Comparison of ENCODE assay signal across 19 cellular contexts in genomic region chr2:8656811-8657210, GRCh38. TPM values are rescaled to one million over a fixed set of nuclear protein-coding genes. Genes with fewer than 3 reads are reported as not detected.
DNase-seq lines count a peak whose midpoint lies in the region; ATAC-seq, FAIRE-seq and TF ChIP-seq lines count a peak whose summit lies in the region.
"Had no signal": no experiment of that assay in that cellular context is flagged by ENCODE, and none has a peak within 500 bp of the region (broad histone marks: within the 10 kb centered on the region; RNA-seq: fewer than 3 reads in every experiment).

No MANE protein-coding gene starts in this region.

- no peak for DNase-seq in stimulated activated naive CD8-positive, alpha-beta T cell treated with anti-CD3 and anti-CD28 coated beads, Interleukin-15, amount 100 ng/mL, for 72 hours
- DNase-seq in kidney (peak; percentile 6), thyroid gland (no peak), GOT3 (lab: John Stamatoyannopoulos, UW) (no peak), UCSD-AML1 (lab: John Stamatoyannopoulos, UW; ENCODE audit: unreplicated experiment) (no peak)
- DNase-seq: AML-193; CD4-positive, CD25-positive, alpha-beta regulatory T cell; COR-L47; NCI-H1105 treated with DMSO at 0.1 percent for 48 hours; NCI-H1694; NCI-H2107; NCI-H226; NCI-H524; NCI-H82 had no signal

- intact Hi-C loops in kidney (cut with DNase I) (no loop called here), thyroid gland (cut with DNase I) (no loop called here)

- H3K27ac ChIP-seq in OCI-LY3 (ENCODE audit: low read length) (peak overlapping the region; percentile 63), kidney (ENCODE audit: low read depth in 2 of 2, low read length in 2 of 2) (peak overlapping the region in 1 of 2 donors; percentile 49), thyroid gland (peak overlapping the region; percentile 55 to 71 (median 63))

- H3K36me3 Mint-ChIP-seq in stimulated activated naive CD8-positive, alpha-beta T cell treated with anti-CD3 and anti-CD28 coated beads, Interleukin-15, Interleukin-2, amounts not matched to agents 100 ng/mL and 50 ng/mL, for 24 hours (ENCODE audit: low read depth), result no peaks in the 10 kb centered on the region
- H3K36me3 Mint-ChIP-seq: CD4-positive, CD25-positive, alpha-beta regulatory T cell had no signal

- H3K27me3 ChIP-seq in OCI-LY3 (ENCODE audit: low read depth, low read length) (no peaks in the 10 kb centered on the region), thyroid gland (no peaks in the 10 kb centered on the region)

- peak overlapping the region; percentile 4; the same call in 1 of the 2 replicates for H3K4me3 ChIP-seq in OCI-LY3 (ENCODE audit: low read length)
- no peak overlapping the region for H3K4me3 ChIP-seq in kidney (ENCODE audit: low read length in 2 of 2)
- H3K4me3 ChIP-seq in thyroid gland (replicated peaks in 1 of 3), result no peak overlapping the region
- H3K4me3 ChIP-seq: HAP-1 had no signal

- peak overlapping the region; percentile 68 for H3K4me2 ChIP-seq in OCI-LY3 (ENCODE audit: low read length)

- peaks cover 32% of the 10 kb centered on the region for H3K27me3 Mint-ChIP-seq in stimulated activated naive CD8-positive, alpha-beta T cell treated with anti-CD3 and anti-CD28 coated beads, Interleukin-15, Interleukin-2, amounts not matched to agents 100 ng/mL and 50 ng/mL, for 24 hours
- peaks cover 55% of the 10 kb centered on the region for H3K27me3 Mint-ChIP-seq in stimulated activated naive CD8-positive, alpha-beta T cell treated with anti-CD3 and anti-CD28 coated beads, Interleukin-15, amount 100 ng/mL, for 72 hours

- no peak for ATAC-seq in stimulated activated naive CD8-positive, alpha-beta T cell treated with anti-CD3 and anti-CD28 coated beads, Interleukin-15, amount 100 ng/mL, for 72 hours
- ATAC-seq in HG03571 (IDR thresholded peaks at IDR 0.05; ENCODE audit: unreplicated experiment), result no peak
- ATAC-seq: PC-3 had no signal

- H3K79me2 ChIP-seq in OCI-LY3 (ENCODE audit: low read length), result no peaks in the 10 kb centered on the region

- H3K4me1 ChIP-seq in OCI-LY3 (ENCODE audit: low read length), result peaks cover 63% of the 10 kb centered on the region
- H3K4me1 ChIP-seq in kidney (ENCODE audit: control insufficient read depth in 1 of 2, insufficient read depth in 1 of 2, low read depth in 1 of 2, low read length in 2 of 2), result peaks cover 18 to 30% of the 10 kb centered on the region in 2 donors
- H3K4me1 ChIP-seq in thyroid gland, result peaks cover 17 to 23% of the 10 kb centered on the region in 2 donors
- H3K4me1 ChIP-seq: HAP-1 had no signal

- H4K20me1 ChIP-seq in OCI-LY3 (ENCODE audit: insufficient read depth, low read length), result no peaks in the 10 kb centered on the region

- no peak for FAIRE-seq in kidney (lab: Jason Lieb, UNC)

- no peak for TF ChIP-seq POLR2A in thyroid gland (IDR thresholded peaks at IDR 0.05)

- no peaks in the 10 kb centered on the region for H3K9me3 Mint-ChIP-seq in stimulated activated naive CD8-positive, alpha-beta T cell treated with anti-CD3 and anti-CD28 coated beads, Interleukin-15, Interleukin-2, amounts not matched to agents 100 ng/mL and 50 ng/mL, for 24 hours
- H3K9me3 Mint-ChIP-seq in stimulated activated naive CD8-positive, alpha-beta T cell treated with anti-CD3 and anti-CD28 coated beads, Interleukin-15, amount 100 ng/mL, for 72 hours, result no peaks in the 10 kb centered on the region
- H3K9me3 Mint-ChIP-seq: CD4-positive, CD25-positive, alpha-beta regulatory T cell had no signal

- TF ChIP-seq CTCF in OCI-LY3 (IDR thresholded peaks at IDR 0.05; ENCODE audit: low read depth, low read length) (no peak), kidney (IDR thresholded peaks at IDR 0.05; ENCODE audit: borderline replicate concordance, extremely low read depth, insufficient read depth) (no peak), thyroid gland (IDR thresholded peaks at IDR 0.05) (no peak)

- no peak overlapping the region for H2AFZ ChIP-seq in OCI-LY3 (ENCODE audit: low read depth, low read length)

- H3K27ac Mint-ChIP-seq in stimulated activated naive CD8-positive, alpha-beta T cell treated with anti-CD3 and anti-CD28 coated beads, Interleukin-15, Interleukin-2, amounts not matched to agents 100 ng/mL and 50 ng/mL, for 24 hours, result no peak overlapping the region
- H3K27ac Mint-ChIP-seq in stimulated activated naive CD8-positive, alpha-beta T cell treated with anti-CD3 and anti-CD28 coated beads, Interleukin-15, amount 100 ng/mL, for 72 hours, result no peak overlapping the region
- H3K27ac Mint-ChIP-seq: CD4-positive, CD25-positive, alpha-beta regulatory T cell had no signal

- H3K9me3 ChIP-seq in OCI-LY3 (ENCODE audit: insufficient read depth, low read length) (no peaks in the 10 kb centered on the region), kidney (ENCODE audit: control insufficient read depth in 1 of 2, low read length in 2 of 2) (no peaks in the 10 kb centered on the region), thyroid gland (no peaks in the 10 kb centered on the region)
- H3K9me3 ChIP-seq: HAP-1 had no signal

- H3K36me3 ChIP-seq in OCI-LY3 (replicated peaks; ENCODE audit: low read depth, low read length), result no peaks in the 10 kb centered on the region
- H3K36me3 ChIP-seq in kidney (ENCODE audit: control insufficient read depth in 1 of 2, insufficient read depth in 2 of 2, low read length in 2 of 2), result no peaks in the 10 kb centered on the region
- H3K36me3 ChIP-seq in thyroid gland, result no peaks in the 10 kb centered on the region
- H3K36me3 ChIP-seq: HAP-1 had no signal

- peak overlapping the region; percentile 14 for H3K4me3 Mint-ChIP-seq in stimulated activated naive CD8-positive, alpha-beta T cell treated with anti-CD3 and anti-CD28 coated beads, Interleukin-15, Interleukin-2, amounts not matched to agents 100 ng/mL and 50 ng/mL, for 24 hours
- H3K4me3 Mint-ChIP-seq in stimulated activated naive CD8-positive, alpha-beta T cell treated with anti-CD3 and anti-CD28 coated beads, Interleukin-15, amount 100 ng/mL, for 72 hours, result no peak overlapping the region
- H3K4me3 Mint-ChIP-seq: CD4-positive, CD25-positive, alpha-beta regulatory T cell had no signal

- WGBS in thyroid gland, 2 donors, result 78 to 82% methylated on average over 4 of the region's 4 CpGs

- peak overlapping the region; percentile 56; the same call in 1 of the 2 replicates for H3K9ac ChIP-seq in OCI-LY3 (ENCODE audit: low read length)
- no peak overlapping the region for H3K9ac ChIP-seq in kidney (ENCODE audit: low read length in 2 of 2)

- peaks cover 18% of the 10 kb centered on the region for H3K4me1 Mint-ChIP-seq in stimulated activated naive CD8-positive, alpha-beta T cell treated with anti-CD3 and anti-CD28 coated beads, Interleukin-15, Interleukin-2, amounts not matched to agents 100 ng/mL and 50 ng/mL, for 24 hours (ENCODE audit: low read depth)
- peaks cover 24% of the 10 kb centered on the region for H3K4me1 Mint-ChIP-seq in stimulated activated naive CD8-positive, alpha-beta T cell treated with anti-CD3 and anti-CD28 coated beads, Interleukin-15, amount 100 ng/mL, for 72 hours

RNA-seq across cellular contexts. Expression of gene ID2, which starts 25.0 kb away (rescaled TPM):
- total RNA-seq in kidney (74.6 TPM), thyroid gland (100 to 1,000 TPM; 226 to 298 (median 247) TPM)
- 113 TPM for polyA plus RNA-seq in kidney (ENCODE audit: insufficient read depth, low read depth, low replicate concordance)
